ENCODE assay signal across 11 cellular contexts in genomic region chr12:109946913-109947312, GRCh38. TPM values are rescaled to one million over a fixed set of nuclear protein-coding genes. Genes with fewer than 3 reads are reported as not detected.
DNase-seq lines count a peak whose midpoint lies in the region; ATAC-seq lines count a peak whose summit lies in the region.
"Had no signal": no experiment of that assay in that cellular context is flagged by ENCODE, and none has a peak within 500 bp of the region (broad histone marks: within the 10 kb centered on the region; RNA-seq: fewer than 3 reads in every experiment).

No MANE protein-coding gene starts in this region.

- peaks cover 39% of the 10 kb centered on the region for H3K36me3 ChIP-seq in HUES64 (ENCODE audit: insufficient read depth, low read length)

- H3K9me3 Mint-ChIP-seq in activated naive CD4-positive, alpha-beta T cell treated with anti-CD3 and anti-CD28 coated beads, Interleukin-2, amount 50 U/mL, for 72 hours: no peaks in the 10 kb centered on the region

- H3K27ac Mint-ChIP-seq in activated naive CD4-positive, alpha-beta T cell treated with anti-CD3 and anti-CD28 coated beads, Interleukin-2, amount 50 U/mL, for 72 hours: peak overlapping the region; percentile 36 to 70

- H3K9ac ChIP-seq in HUES64 (ENCODE audit: low read depth, low read length): peak overlapping the region; percentile 18; the same call in 1 of the 2 replicates

- H3K36me3 Mint-ChIP-seq in activated naive CD4-positive, alpha-beta T cell treated with anti-CD3 and anti-CD28 coated beads, Interleukin-2, amount 50 U/mL, for 72 hours: peaks cover 10 to 25% of the 10 kb centered on the region in 2 donors

- H3K9me3 ChIP-seq in HUES64 (ENCODE audit: insufficient read depth, low read depth, low read length): no peaks in the 10 kb centered on the region
- H3K9me3 ChIP-seq: prostate gland had no signal

- 92% methylated on average over 9 of the region's 9 CpGs for WGBS in HUES64

- H3K27me3 ChIP-seq in HUES64 (ENCODE audit: insufficient read depth, low read length) (no peaks in the 10 kb centered on the region), layer of hippocampus (ENCODE audit: control insufficient read depth, insufficient read depth, low read length) (no peaks in the 10 kb centered on the region)

- no peak for DNase-seq in activated naive CD4-positive, alpha-beta T cell treated with anti-CD3 and anti-CD28 coated beads, Interleukin-2, amount 50 U/mL, for 72 hours (ENCODE audit: low spot score in 2 of 2)
- no peak for DNase-seq in germinal center (ENCODE audit: low spot score)
- DNase-seq: activated CD4-positive, CD25-positive, alpha-beta regulatory T cell; NCI-H1417 had no signal

- no peak for ATAC-seq in activated naive CD4-positive, alpha-beta T cell treated with anti-CD3 and anti-CD28 coated beads, Interleukin-2, amount 50 U/mL, for 72 hours
- ATAC-seq in HG02884 (IDR thresholded peaks at IDR 0.05; ENCODE audit: unreplicated experiment) (no peak), HG02571 (IDR thresholded peaks at IDR 0.05; ENCODE audit: unreplicated experiment) (no peak), GM21360 (IDR thresholded peaks at IDR 0.05; ENCODE audit: unreplicated experiment) (no peak)

- H3K4me1 ChIP-seq in HUES64 (ENCODE audit: insufficient read depth, low read length): peaks cover 34% of the 10 kb centered on the region
- H3K4me1 ChIP-seq: prostate gland had no signal

- peak overlapping the region; percentile 14 for H3K27ac ChIP-seq in HUES64 (ENCODE audit: low read depth, low read length)
- H3K27ac ChIP-seq in layer of hippocampus (ENCODE audit: low read depth, low read length): peak overlapping the region; percentile 40
- peak overlapping the region in 13 of 21 experiments; percentile 20 to 76 (median 35) for H3K27ac ChIP-seq in skin epidermis
- H3K27ac ChIP-seq: prostate gland had no signal

- no peak overlapping the region for H3K4me3 ChIP-seq in HUES64 (ENCODE audit: low read length)
- no peak overlapping the region for H3K4me3 ChIP-seq in skin epidermis
- H3K4me3 ChIP-seq: prostate gland had no signal

RNA-seq across cellular contexts. Expression of gene TCHP, which starts 46.8 kb away (rescaled TPM):
- 10.7 TPM for polyA plus RNA-seq in HUES64 (2013, experiment 1 of 2)
- 13.9 TPM for polyA plus RNA-seq in HUES64 (2013, experiment 2 of 2)
- total RNA-seq in activated naive CD4-positive, alpha-beta T cell treated with anti-CD3 and anti-CD28 coated beads, Interleukin-2, amount 50 U/mL, for 72 hours: 10 to 100 TPM; 14.9 to 18.3 TPM

RNA-seq across cellular contexts. Expression of gene GIT2, which starts 49.3 kb away (rescaled TPM):
- 13.8 TPM for polyA plus RNA-seq in HUES64 (2013, experiment 1 of 2)
- 13.2 TPM for polyA plus RNA-seq in HUES64 (2013, experiment 2 of 2)
- 10 to 100 TPM; 64.3 to 70.1 TPM for total RNA-seq in activated naive CD4-positive, alpha-beta T cell treated with anti-CD3 and anti-CD28 coated beads, Interleukin-2, amount 50 U/mL, for 72 hours

RNA-seq across cellular contexts. Expression of gene ANKRD13A, which starts 52.3 kb away (rescaled TPM):
- polyA plus RNA-seq in HUES64 (2013, experiment 1 of 2): 11.9 TPM
- 13.9 TPM for polyA plus RNA-seq in HUES64 (2013, experiment 2 of 2)
- total RNA-seq in activated naive CD4-positive, alpha-beta T cell treated with anti-CD3 and anti-CD28 coated beads, Interleukin-2, amount 50 U/mL, for 72 hours: 10 to 100 TPM; 64.7 to 65.2 TPM
